ENCODE assay signal across 16 cellular contexts in the genomic region with DNA sequence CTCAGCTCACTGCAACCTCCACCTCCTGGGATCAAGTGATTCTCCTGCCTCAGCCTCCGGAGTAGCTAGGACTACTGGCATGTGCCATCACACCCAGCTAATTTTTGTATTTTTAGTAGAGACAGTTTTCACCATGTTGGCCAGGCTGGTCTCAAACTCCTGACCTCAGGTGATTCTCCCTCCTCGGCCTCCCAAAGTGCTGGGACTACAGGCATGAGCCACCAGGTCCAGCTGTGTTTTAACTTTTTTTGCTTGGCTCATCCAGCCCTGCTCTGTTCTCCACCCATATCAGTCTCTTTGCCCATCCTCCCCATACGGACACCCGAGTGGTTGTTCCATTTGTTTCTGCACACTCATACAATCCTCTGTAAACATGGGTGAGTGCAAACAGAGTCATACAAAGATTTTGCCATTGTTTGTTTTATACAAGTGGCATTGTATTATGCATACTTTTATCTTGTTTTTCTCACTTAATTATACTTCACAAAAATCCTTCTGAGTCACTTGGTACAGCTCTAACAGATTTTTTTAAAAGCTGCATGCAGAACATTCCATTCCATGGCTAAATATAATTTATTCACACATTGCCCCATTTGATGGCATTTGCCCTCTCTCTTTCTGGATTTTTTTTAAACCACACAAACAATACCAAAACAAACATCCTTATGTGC. TPM values are rescaled to one million over a fixed set of nuclear protein-coding genes. Genes with fewer than 3 reads are reported as not detected.
DNase-seq lines count a peak whose midpoint lies in the region; ATAC-seq, FAIRE-seq and TF ChIP-seq lines count a peak whose summit lies in the region.
"Had no signal": no experiment of that assay in that cellular context is flagged by ENCODE, and none has a peak within 500 bp of the region (broad histone marks: within the 10 kb centered on the region; RNA-seq: fewer than 3 reads in every experiment).

No MANE protein-coding gene starts in this region.

- no peak for FAIRE-seq in frontal cortex (lab: Jason Lieb, UNC)
- FAIRE-seq: GM12878 had no signal

- H3K4me1 ChIP-seq in thoracic aorta (ENCODE audit: control insufficient read depth in 1 of 2, low read depth in 2 of 2), result peaks cover 16 to 49% of the 10 kb centered on the region in 2 donors
- H3K4me1 ChIP-seq: BLaER1, parathyroid adenoma had no signal

- DNase-seq in NCI-H774 (lab: John Stamatoyannopoulos, UW), result peak; percentile 15
- peak; percentile 19 for DNase-seq in epidermal melanocyte (ENCODE audit: insufficient read length, low spot score)
- DNase-seq in iris pigment epithelial cell (ENCODE audit: low read depth), result peak; percentile 36
- no peak for DNase-seq in thoracic aorta (ENCODE audit: low spot score)
- no peak for DNase-seq in frontal cortex (ENCODE audit: low spot score in 2 of 2)
- DNase-seq in RPMI8226, result no peak
- DNase-seq: activated CD8-positive, alpha-beta T cell treated with anti-CD3 and anti-CD28 coated beads, Interleukin-2, amount 10 ng/mL, durations not matched to agents 7 days and 5 days; DMS79 treated with DMSO at 0.1 percent for 48 hours; NCI-H1417 treated with DMSO at 0.1 percent for 48 hours; stimulated activated CD4-positive, alpha-beta T cell treated with anti-CD3 and anti-CD28 coated beads, Interleukin-2, amount 100 ng/mL, for 24 hours had no signal

- no peak overlapping the region for H3K4me3 ChIP-seq in thoracic aorta
- H3K4me3 ChIP-seq: BLaER1, GM12878 had no signal

- peak overlapping the region; percentile 63 to 75 for H3K27ac ChIP-seq in thoracic aorta
- H3K27ac ChIP-seq: BLaER1, parathyroid adenoma had no signal

- H3K9me3 ChIP-seq in thoracic aorta, result no peaks in the 10 kb centered on the region
- H3K9me3 ChIP-seq: BLaER1 had no signal

- TF ChIP-seq CTCF in thoracic aorta (IDR thresholded peaks at IDR 0.05), result no peak

- H3K27me3 ChIP-seq in thoracic aorta (replicated peaks; ENCODE audit: insufficient read depth), result no peaks in the 10 kb centered on the region

- ATAC-seq in thoracic aorta (ENCODE audit: insufficient number of reproducible peaks, low FRiP score, low read depth) (peak; percentile 81), GM18517 (IDR thresholded peaks at IDR 0.05; ENCODE audit: unreplicated experiment) (no peak)
- ATAC-seq: activated CD8-positive, alpha-beta T cell treated with anti-CD3 and anti-CD28 coated beads, Interleukin-2, amount 10 ng/mL, durations not matched to agents 7 days and 5 days; GM12878 had no signal

- no peaks in the 10 kb centered on the region for H3K36me3 ChIP-seq in thoracic aorta
- H3K36me3 ChIP-seq: BLaER1 had no signal

RNA-seq across cellular contexts. Expression of a gene that starts 5.3 kb away (rescaled TPM):
- 1 to 10 TPM; 4.7 to 6.1 TPM for total RNA-seq in thoracic aorta
- total RNA-seq in frontal cortex, result 0.41 TPM
- total RNA-seq: activated CD8-positive, alpha-beta T cell treated with anti-CD3 and anti-CD28 coated beads, Interleukin-2, amount 10 ng/mL, durations not matched to agents 7 days and 5 days; epithelial cell of proximal tubule; mononuclear cell had no signal

Comparison
In these comparisons a context has a peak if more than half of its experiments do, and no peak if none do; other contexts are left out.
1. DNase-seq: peak in NCI-H774 (single experiment), epidermal melanocyte (single experiment) and iris pigment epithelial cell (single experiment); none in thoracic aorta (single experiment), frontal cortex (0 of 2) and RPMI8226 (single experiment).